ENCODE assay signal across 1 cellular context in genomic region chr6:118893095-118893881, GRCh38.
TF ChIP-seq lines count a peak whose summit lies in the region.

No MANE protein-coding gene starts in this region.

TF ChIP-seq in HepG2, 621 proteins besides CTCF, POLR2A, EP300 and RAD21 (continued from another document):
- no peak for TF ChIP-seq TERF1 (CRISPR knock-in tag; IDR thresholded peaks at IDR 0.05)
- TF ChIP-seq NR2F6 (IDR thresholded peaks at IDR 0.05), result no peak
- no peak for TF ChIP-seq NR2F6 (CRISPR knock-in tag; IDR thresholded peaks at IDR 0.05)
- no peak for TF ChIP-seq TCF7L2 (IDR thresholded peaks at IDR 0.05; ENCODE audit: low read depth, low read length)
- TF ChIP-seq, protein P1, sequence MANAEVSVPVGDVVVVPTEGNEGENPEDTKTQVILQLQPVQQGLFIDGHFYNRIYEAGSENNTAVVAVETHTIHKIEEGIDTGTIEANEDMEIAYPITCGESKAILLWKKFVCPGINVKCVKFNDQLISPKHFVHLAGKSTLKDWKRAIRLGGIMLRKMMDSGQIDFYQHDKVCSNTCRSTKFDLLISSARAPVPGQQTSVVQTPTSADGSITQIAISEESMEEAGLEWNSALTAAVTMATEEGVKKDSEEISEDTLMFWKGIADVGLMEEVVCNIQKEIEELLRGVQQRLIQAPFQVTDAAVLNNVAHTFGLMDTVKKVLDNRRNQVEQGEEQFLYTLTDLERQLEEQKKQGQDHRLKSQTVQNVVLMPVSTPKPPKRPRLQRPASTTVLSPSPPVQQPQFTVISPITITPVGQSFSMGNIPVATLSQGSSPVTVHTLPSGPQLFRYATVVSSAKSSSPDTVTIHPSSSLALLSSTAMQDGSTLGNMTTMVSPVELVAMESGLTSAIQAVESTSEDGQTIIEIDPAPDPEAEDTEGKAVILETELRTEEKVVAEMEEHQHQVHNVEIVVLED (CRISPR knock-in tag; IDR thresholded peaks at IDR 0.05; ENCODE audit: borderline replicate concordance), result peak; percentile 63
- TF ChIP-seq, protein P2, sequence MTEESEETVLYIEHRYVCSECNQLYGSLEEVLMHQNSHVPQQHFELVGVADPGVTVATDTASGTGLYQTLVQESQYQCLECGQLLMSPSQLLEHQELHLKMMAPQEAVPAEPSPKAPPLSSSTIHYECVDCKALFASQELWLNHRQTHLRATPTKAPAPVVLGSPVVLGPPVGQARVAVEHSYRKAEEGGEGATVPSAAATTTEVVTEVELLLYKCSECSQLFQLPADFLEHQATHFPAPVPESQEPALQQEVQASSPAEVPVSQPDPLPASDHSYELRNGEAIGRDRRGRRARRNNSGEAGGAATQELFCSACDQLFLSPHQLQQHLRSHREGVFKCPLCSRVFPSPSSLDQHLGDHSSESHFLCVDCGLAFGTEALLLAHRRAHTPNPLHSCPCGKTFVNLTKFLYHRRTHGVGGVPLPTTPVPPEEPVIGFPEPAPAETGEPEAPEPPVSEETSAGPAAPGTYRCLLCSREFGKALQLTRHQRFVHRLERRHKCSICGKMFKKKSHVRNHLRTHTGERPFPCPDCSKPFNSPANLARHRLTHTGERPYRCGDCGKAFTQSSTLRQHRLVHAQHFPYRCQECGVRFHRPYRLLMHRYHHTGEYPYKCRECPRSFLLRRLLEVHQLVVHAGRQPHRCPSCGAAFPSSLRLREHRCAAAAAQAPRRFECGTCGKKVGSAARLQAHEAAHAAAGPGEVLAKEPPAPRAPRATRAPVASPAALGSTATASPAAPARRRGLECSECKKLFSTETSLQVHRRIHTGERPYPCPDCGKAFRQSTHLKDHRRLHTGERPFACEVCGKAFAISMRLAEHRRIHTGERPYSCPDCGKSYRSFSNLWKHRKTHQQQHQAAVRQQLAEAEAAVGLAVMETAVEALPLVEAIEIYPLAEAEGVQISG (CRISPR knock-in tag; IDR thresholded peaks at IDR 0.05), result no peak
- TF ChIP-seq SRSF4 (IDR thresholded peaks at IDR 0.05; ENCODE audit: low read depth, low read length, poor library complexity, severe bottlenecking), result no peak
- TF ChIP-seq ZNF256 (CRISPR knock-in tag; conservative IDR thresholded peaks at IDR 0.05), result no peak
- no peak for TF ChIP-seq PAX8 (CRISPR knock-in tag; IDR thresholded peaks at IDR 0.05; ENCODE audit: borderline replicate concordance)
- no peak for TF ChIP-seq ZFP36L1 (CRISPR knock-in tag; IDR thresholded peaks at IDR 0.05)
- TF ChIP-seq DBP (CRISPR knock-in tag; IDR thresholded peaks at IDR 0.05; ENCODE audit: not compliant biosample characterization), result no peak
- 0 out of 2 replicates have a peak, but pooled peaks have one; percentile 14 for TF ChIP-seq ZNF512B (CRISPR knock-in tag; IDR thresholded peaks at IDR 0.05; ENCODE audit: borderline replicate concordance)
- TF ChIP-seq ZNF34 (CRISPR knock-in tag; IDR thresholded peaks at IDR 0.05; ENCODE audit: borderline replicate concordance), result no peak
- no peak for TF ChIP-seq ZNF781 (CRISPR knock-in tag; IDR thresholded peaks at IDR 0.05; ENCODE audit: borderline replicate concordance, not compliant biosample characterization)
- no peak for TF ChIP-seq PAF1 (CRISPR knock-in tag; IDR thresholded peaks at IDR 0.05)
- TF ChIP-seq SMC3 (IDR thresholded peaks at IDR 0.05; ENCODE audit: low read length), result no peak; the same call in 1 of the 2 replicates
- TF ChIP-seq RORA (CRISPR knock-in tag; IDR thresholded peaks at IDR 0.05), result no peak
- no peak for TF ChIP-seq CHD4 (IDR thresholded peaks at IDR 0.05; ENCODE audit: borderline replicate concordance, low read length)
- TF ChIP-seq, protein P3, sequence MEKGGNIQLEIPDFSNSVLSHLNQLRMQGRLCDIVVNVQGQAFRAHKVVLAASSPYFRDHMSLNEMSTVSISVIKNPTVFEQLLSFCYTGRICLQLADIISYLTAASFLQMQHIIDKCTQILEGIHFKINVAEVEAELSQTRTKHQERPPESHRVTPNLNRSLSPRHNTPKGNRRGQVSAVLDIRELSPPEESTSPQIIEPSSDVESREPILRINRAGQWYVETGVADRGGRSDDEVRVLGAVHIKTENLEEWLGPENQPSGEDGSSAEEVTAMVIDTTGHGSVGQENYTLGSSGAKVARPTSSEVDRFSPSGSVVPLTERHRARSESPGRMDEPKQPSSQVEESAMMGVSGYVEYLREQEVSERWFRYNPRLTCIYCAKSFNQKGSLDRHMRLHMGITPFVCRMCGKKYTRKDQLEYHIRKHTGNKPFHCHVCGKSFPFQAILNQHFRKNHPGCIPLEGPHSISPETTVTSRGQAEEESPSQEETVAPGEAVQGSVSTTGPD (CRISPR knock-in tag; IDR thresholded peaks at IDR 0.05), result no peak
- no peak; the same call in 1 of the 2 replicates for TF ChIP-seq THRA (CRISPR knock-in tag; IDR thresholded peaks at IDR 0.05; ENCODE audit: borderline replicate concordance)
- TF ChIP-seq, protein P4, sequence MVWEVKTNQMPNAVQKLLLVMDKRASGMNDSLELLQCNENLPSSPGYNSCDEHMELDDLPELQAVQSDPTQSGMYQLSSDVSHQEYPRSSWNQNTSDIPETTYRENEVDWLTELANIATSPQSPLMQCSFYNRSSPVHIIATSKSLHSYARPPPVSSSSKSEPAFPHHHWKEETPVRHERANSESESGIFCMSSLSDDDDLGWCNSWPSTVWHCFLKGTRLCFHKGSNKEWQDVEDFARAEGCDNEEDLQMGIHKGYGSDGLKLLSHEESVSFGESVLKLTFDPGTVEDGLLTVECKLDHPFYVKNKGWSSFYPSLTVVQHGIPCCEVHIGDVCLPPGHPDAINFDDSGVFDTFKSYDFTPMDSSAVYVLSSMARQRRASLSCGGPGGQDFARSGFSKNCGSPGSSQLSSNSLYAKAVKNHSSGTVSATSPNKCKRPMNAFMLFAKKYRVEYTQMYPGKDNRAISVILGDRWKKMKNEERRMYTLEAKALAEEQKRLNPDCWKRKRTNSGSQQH (CRISPR knock-in tag; IDR thresholded peaks at IDR 0.05; ENCODE audit: low read depth), result no peak
- TF ChIP-seq, protein P5, sequence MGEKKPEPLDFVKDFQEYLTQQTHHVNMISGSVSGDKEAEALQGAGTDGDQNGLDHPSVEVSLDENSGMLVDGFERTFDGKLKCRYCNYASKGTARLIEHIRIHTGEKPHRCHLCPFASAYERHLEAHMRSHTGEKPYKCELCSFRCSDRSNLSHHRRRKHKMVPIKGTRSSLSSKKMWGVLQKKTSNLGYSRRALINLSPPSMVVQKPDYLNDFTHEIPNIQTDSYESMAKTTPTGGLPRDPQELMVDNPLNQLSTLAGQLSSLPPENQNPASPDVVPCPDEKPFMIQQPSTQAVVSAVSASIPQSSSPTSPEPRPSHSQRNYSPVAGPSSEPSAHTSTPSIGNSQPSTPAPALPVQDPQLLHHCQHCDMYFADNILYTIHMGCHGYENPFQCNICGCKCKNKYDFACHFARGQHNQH (CRISPR knock-in tag; IDR thresholded peaks at IDR 0.05), result no peak
- TF ChIP-seq RFXAP (CRISPR knock-in tag; IDR thresholded peaks at IDR 0.05; ENCODE audit: borderline replicate concordance), result 0 out of 2 replicates have a peak, but pooled peaks have one; percentile 10
- TF ChIP-seq ZNF10 (CRISPR knock-in tag; IDR thresholded peaks at IDR 0.05; ENCODE audit: borderline replicate concordance, low read depth), result no peak
